In the genomic region with DNA sequence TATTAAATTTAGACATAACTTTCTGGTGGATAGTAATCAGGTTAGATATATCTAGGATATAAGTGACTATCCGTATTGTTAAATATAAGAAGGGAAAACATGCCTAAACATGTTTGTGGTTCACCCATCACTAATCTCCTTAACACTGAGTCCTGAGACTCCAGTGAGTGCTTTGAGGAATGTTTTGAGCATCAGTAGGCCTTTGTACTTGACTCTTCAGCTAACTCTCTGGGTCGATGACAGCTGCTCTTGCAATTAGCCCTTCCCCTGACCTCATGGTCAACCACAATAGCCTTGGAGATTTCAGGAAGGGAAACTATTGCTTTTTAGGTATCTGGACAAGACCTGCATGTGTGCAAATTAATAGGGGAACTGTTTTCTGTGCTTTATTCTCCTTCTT, we compare ENCODE assay signal across 19 cellular contexts.
DNase-seq lines count a peak whose midpoint lies in the region; ATAC-seq lines count a peak whose summit lies in the region.
"Had no signal": no experiment of that assay in that cellular context is flagged by ENCODE, and none has a peak within 500 bp of the region (broad histone marks: within the 10 kb centered on the region; RNA-seq: fewer than 3 reads in every experiment).

No MANE protein-coding gene starts in this region.

- no peaks in the 10 kb centered on the region for H3K4me1 ChIP-seq in mesenchymal stem cell (ENCODE audit: control insufficient read depth, insufficient read depth, low read depth, low read length)
- H3K4me1 ChIP-seq: left lung, tibial nerve had no signal

- H4K91ac ChIP-seq in mesenchymal stem cell (ENCODE audit: low read length), result no peak overlapping the region

- no peak overlapping the region for H3K18ac ChIP-seq in mesenchymal stem cell (ENCODE audit: low read depth in 1 of 2, low read length in 2 of 2)

- H2BK15ac ChIP-seq in mesenchymal stem cell (ENCODE audit: low read depth, poor library complexity, severe bottlenecking), result no peak overlapping the region

- peak; percentile 6 for DNase-seq in DMS79 (lab: John Stamatoyannopoulos, UW)
- DNase-seq in NCI-H524 (lab: John Stamatoyannopoulos, UW), result peak; percentile 39 to 73
- DNase-seq in epithelial cell of prostate (ENCODE audit: low read depth, low spot score), result peak; percentile 66
- peak; percentile 64 for DNase-seq in mesenchymal stem cell
- DNase-seq in NOMO-1 treated with dmso at 0.1 percent for 144 hours (lab: John Stamatoyannopoulos, UW; ENCODE audit: unreplicated experiment), result no peak
- no peak for DNase-seq in NCI-H1092 (lab: John Stamatoyannopoulos, UW)
- DNase-seq: activated CD4-positive, alpha-beta T cell treated with anti-CD3 and anti-CD28 coated beads, Interleukin-2, amount 10 ng/mL, durations not matched to agents 24 days and 14 days; activated T-cell treated with anti-CD3 and anti-CD28 coated beads for 4 hours; cerebellar nuclear complex; head of caudate nucleus; left lung; MM.1S; naive thymus-derived CD8-positive, alpha-beta T cell; SHP77 treated with DMSO at 0.1 percent for 48 hours; stimulated activated CD4-positive, alpha-beta T cell treated with anti-CD3 and anti-CD28 coated beads, Interleukin-4, amount 100 ng/mL, for 24 hours had no signal

- no peak for ATAC-seq in GM21515 (IDR thresholded peaks at IDR 0.05; ENCODE audit: unreplicated experiment)
- no peak for ATAC-seq in GM21367 (IDR thresholded peaks at IDR 0.05; ENCODE audit: unreplicated experiment)
- ATAC-seq: activated naive CD4-positive, alpha-beta T cell treated with anti-CD3 and anti-CD28 coated beads, Interleukin-2, amount 50 U/mL, for 72 hours; left lung; naive thymus-derived CD8-positive, alpha-beta T cell had no signal

- H2AFZ ChIP-seq in mesenchymal stem cell (ENCODE audit: low read depth, low read length), result no peak overlapping the region

- no peaks in the 10 kb centered on the region for H3K9me3 ChIP-seq in mesenchymal stem cell (ENCODE audit: control insufficient read depth, low read length)
- H3K9me3 ChIP-seq: left lung, tibial nerve had no signal

- no peak overlapping the region for H3K23ac ChIP-seq in mesenchymal stem cell (ENCODE audit: low read length in 2 of 2)

- no peak overlapping the region for H2BK12ac ChIP-seq in mesenchymal stem cell (ENCODE audit: low read length in 2 of 2)

- H3K4ac ChIP-seq in mesenchymal stem cell (ENCODE audit: low read depth in 1 of 2, low read length in 2 of 2), result no peak overlapping the region

- H3K27ac ChIP-seq in epithelial cell of prostate (peak overlapping the region; percentile 40), mesenchymal stem cell (ENCODE audit: low read length, poor library complexity, severe bottlenecking) (no peak overlapping the region)
- H3K27ac ChIP-seq: left lung, tibial nerve had no signal

- H2AK5ac ChIP-seq in mesenchymal stem cell (ENCODE audit: low read length, severe bottlenecking), result no peak overlapping the region

- no peak overlapping the region for H2BK5ac ChIP-seq in mesenchymal stem cell (ENCODE audit: low read depth, low read length, poor library complexity, severe bottlenecking)

- no peaks in the 10 kb centered on the region for H3K36me3 ChIP-seq in mesenchymal stem cell (ENCODE audit: control insufficient read depth in 1 of 2, insufficient read depth in 2 of 2, low read depth in 1 of 2, low read length in 2 of 2)
- H3K36me3 ChIP-seq: left lung, tibial nerve had no signal

- H3K79me1 ChIP-seq in mesenchymal stem cell (replicated peaks; ENCODE audit: low read length, poor library complexity, severe bottlenecking), result no peaks in the 10 kb centered on the region

- H3K4me3 ChIP-seq in mesenchymal stem cell (ENCODE audit: insufficient read depth in 1 of 2, low read depth in 1 of 2, low read length in 2 of 2), result no peak overlapping the region
- H3K4me3 ChIP-seq: left lung, tibial nerve had no signal

- H3K27me3 ChIP-seq in mesenchymal stem cell (ENCODE audit: control insufficient read depth in 1 of 2, insufficient read depth in 1 of 2, low read length in 2 of 2), result no peaks in the 10 kb centered on the region
- H3K27me3 ChIP-seq: left lung, tibial nerve had no signal

- H3K14ac ChIP-seq in mesenchymal stem cell (ENCODE audit: low read length in 2 of 2), result no peak overlapping the region

- H3K4me2 ChIP-seq in mesenchymal stem cell (ENCODE audit: low read length, poor library complexity, severe bottlenecking), result no peak overlapping the region

- H3K9ac ChIP-seq in mesenchymal stem cell (ENCODE audit: low read length), result no peak overlapping the region

- H4K8ac ChIP-seq in mesenchymal stem cell (ENCODE audit: low read length), result no peak overlapping the region

- no peak overlapping the region for H2BK120ac ChIP-seq in mesenchymal stem cell (ENCODE audit: low read depth, low read length)

- no CpG with 5 or more reads among the region's 2 CpGs for WGBS in mesenchymal stem cell

Comparison
In these comparisons a context has a peak if more than half of its experiments do, and no peak if none do; other contexts are left out.
1. DNase-seq: peak in DMS79 (single experiment), NCI-H524 (2 of 2), epithelial cell of prostate (single experiment) and mesenchymal stem cell (single experiment); none in NOMO-1 treated with dmso at 0.1 percent for 144 hours (single experiment) and NCI-H1092 (single experiment).